ENCODE assay signal across 15 cellular contexts in the genomic region with DNA sequence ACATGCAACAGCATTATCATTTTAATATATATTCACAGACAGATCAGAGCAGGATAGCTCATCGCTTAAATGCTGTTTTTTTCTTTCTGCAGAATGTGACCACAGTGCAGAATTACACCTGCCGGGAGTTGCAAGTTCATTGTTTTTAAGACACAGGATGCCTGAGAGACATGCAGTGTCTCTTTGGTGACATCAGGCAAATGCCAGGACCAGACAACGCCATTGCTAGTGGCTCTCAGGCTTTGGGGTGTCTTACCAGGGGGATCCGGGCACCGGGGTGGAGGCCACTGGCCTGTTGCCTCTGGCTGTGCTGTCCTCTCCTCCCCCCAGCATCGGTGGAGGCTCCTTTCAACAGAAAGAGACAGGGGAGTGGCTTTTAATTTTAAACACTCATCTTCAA.
DNase-seq lines count a peak whose midpoint lies in the region; ATAC-seq and TF ChIP-seq lines count a peak whose summit lies in the region.
"Had no signal": no experiment of that assay in that cellular context is flagged by ENCODE, and none has a peak within 500 bp of the region (broad histone marks: within the 10 kb centered on the region; RNA-seq: fewer than 3 reads in every experiment).

No MANE protein-coding gene starts in this region.

- intact Hi-C loops in CD14-positive monocyte (cut with micrococcal nuclease) (no loop called here), sigmoid colon (cut with DNase I) (no loop called here)
- intact Hi-C loops in naive thymus-derived CD4-positive, alpha-beta T cell (cut with micrococcal nuclease) = no loop called here

- CTCF ChIA-PET in naive thymus-derived CD4-positive, alpha-beta T cell (lab: Charles Lee) = interaction anchor here (0.6 to 0.8 kb wide), 2 partner anchors 206 to 953 kb away, joined by 3 read pairs; no protein-coding TSS in a partner anchor

- H3K9me3 Mint-ChIP-seq in CD14-positive monocyte (peaks cover 0 to 4% (median 0%) of the 10 kb centered on the region in 7 donors), immature natural killer cell (no peaks in the 10 kb centered on the region)
- H3K9me3 Mint-ChIP-seq in naive thymus-derived CD4-positive, alpha-beta T cell = no peaks in the 10 kb centered on the region

- no peak for TF ChIP-seq POLR2A in sigmoid colon (IDR thresholded peaks at IDR 0.05)

- H3K36me3 Mint-ChIP-seq in CD14-positive monocyte (no peaks in the 10 kb centered on the region), immature natural killer cell (no peaks in the 10 kb centered on the region)
- no peaks in the 10 kb centered on the region for H3K36me3 Mint-ChIP-seq in naive thymus-derived CD4-positive, alpha-beta T cell
- H3K36me3 Mint-ChIP-seq: CD4-positive, alpha-beta memory T cell had no signal

- H3K9me3 ChIP-seq in naive thymus-derived CD4-positive, alpha-beta T cell (ENCODE audit: control insufficient read depth in 2 of 3, low read length in 3 of 3) = no peaks in the 10 kb centered on the region
- H3K9me3 ChIP-seq in sigmoid colon = no peaks in the 10 kb centered on the region
- H3K9me3 ChIP-seq: A549 had no signal

- H3K4me3 Mint-ChIP-seq in CD14-positive monocyte = no peak overlapping the region
- H3K4me3 Mint-ChIP-seq in naive thymus-derived CD4-positive, alpha-beta T cell = peak overlapping the region in 6 of 10 donors; percentile 14 to 63 (median 37)
- no peak overlapping the region for H3K4me3 Mint-ChIP-seq in immature natural killer cell
- H3K4me3 Mint-ChIP-seq: CD4-positive, alpha-beta memory T cell had no signal

- H3K27ac Mint-ChIP-seq in CD14-positive monocyte = no peak overlapping the region
- peak overlapping the region in 6 of 9 donors; percentile 53 to 88 (median 78) for H3K27ac Mint-ChIP-seq in naive thymus-derived CD4-positive, alpha-beta T cell
- no peak overlapping the region for H3K27ac Mint-ChIP-seq in immature natural killer cell
- H3K27ac Mint-ChIP-seq: CD4-positive, alpha-beta memory T cell had no signal

- H3K27me3 Mint-ChIP-seq in CD14-positive monocyte (ENCODE audit: low read depth in 3 of 3) = peaks cover 0 to 5% (median 3%) of the 10 kb centered on the region in 3 donors
- peaks cover 0 to 15% (median 0%) of the 10 kb centered on the region in 5 donors for H3K27me3 Mint-ChIP-seq in naive thymus-derived CD4-positive, alpha-beta T cell
- peaks cover 2 to 4% (median 4%) of the 10 kb centered on the region in 3 donors for H3K27me3 Mint-ChIP-seq in immature natural killer cell (ENCODE audit: low read depth in 3 of 3)
- H3K27me3 Mint-ChIP-seq: CD4-positive, alpha-beta memory T cell had no signal

- TF ChIP-seq CTCF in CD14-positive monocyte (IDR thresholded peaks at IDR 0.05) (no peak), sigmoid colon (IDR thresholded peaks at IDR 0.05) (no peak)

- DNase-seq in CD14-positive monocyte (ENCODE audit: low spot score) = peak; percentile 10
- DNase-seq in Jurkat, Clone E6-1 (ENCODE audit: low read depth, low spot score) = peak; percentile 45
- peak in 4 of 9 donors; percentile 3 to 33 (median 6) for DNase-seq in naive thymus-derived CD4-positive, alpha-beta T cell
- peak; percentile 25 for DNase-seq in sigmoid colon
- no peak for DNase-seq in immature natural killer cell
- DNase-seq: CD4-positive, alpha-beta memory T cell; DMS79; EL; GM23248 had no signal

- TF ChIP-seq EP300 in sigmoid colon (IDR thresholded peaks at IDR 0.05) = no peak

- H3K36me3 ChIP-seq in naive thymus-derived CD4-positive, alpha-beta T cell (ENCODE audit: control insufficient read depth in 2 of 3, insufficient read depth in 3 of 3, low read length in 3 of 3) = no peaks in the 10 kb centered on the region
- H3K36me3 ChIP-seq in sigmoid colon = no peaks in the 10 kb centered on the region

- POLR2A ChIA-PET in naive thymus-derived CD4-positive, alpha-beta T cell (lab: Charles Lee) = no interaction called here

- H3K27ac ChIP-seq in naive thymus-derived CD4-positive, alpha-beta T cell (ENCODE audit: low read depth, low read length) = no peak overlapping the region
- no peak overlapping the region for H3K27ac ChIP-seq in sigmoid colon
- H3K27ac ChIP-seq: A549, GM23248, HL-60 had no signal

- H3K27me3 ChIP-seq in naive thymus-derived CD4-positive, alpha-beta T cell (ENCODE audit: control insufficient read depth in 2 of 2, insufficient read depth in 2 of 2, low read length in 2 of 2) = no peaks in the 10 kb centered on the region
- peaks cover 0 to 7% (median 0%) of the 10 kb centered on the region in 3 donors for H3K27me3 ChIP-seq in sigmoid colon

- 60 to 75% methylated on average over 6 of the region's 6 CpGs for WGBS in sigmoid colon, 2 donors

- H3K4me1 ChIP-seq in naive thymus-derived CD4-positive, alpha-beta T cell (ENCODE audit: control insufficient read depth in 2 of 2, insufficient read depth in 2 of 2, low read length in 2 of 2) = no peaks in the 10 kb centered on the region
- no peaks in the 10 kb centered on the region for H3K4me1 ChIP-seq in sigmoid colon
- H3K4me1 ChIP-seq: A549 had no signal

- H3K4me1 Mint-ChIP-seq in CD14-positive monocyte = no peaks in the 10 kb centered on the region
- peaks cover 0 to 16% (median 9%) of the 10 kb centered on the region in 7 donors for H3K4me1 Mint-ChIP-seq in naive thymus-derived CD4-positive, alpha-beta T cell
- H3K4me1 Mint-ChIP-seq in immature natural killer cell = no peaks in the 10 kb centered on the region
- H3K4me1 Mint-ChIP-seq: CD4-positive, alpha-beta memory T cell had no signal

- no peak for ATAC-seq in naive thymus-derived CD4-positive, alpha-beta T cell
- ATAC-seq in GM21367 (IDR thresholded peaks at IDR 0.05; ENCODE audit: unreplicated experiment) (no peak), GM18511 (IDR thresholded peaks at IDR 0.05; ENCODE audit: unreplicated experiment) (no peak)
- ATAC-seq: A549, HCT116, K562 had no signal

- H3K4me3 ChIP-seq in Jurkat, Clone E6-1 (ENCODE audit: low read length) = peak overlapping the region; percentile 30
- no peak overlapping the region for H3K4me3 ChIP-seq in naive thymus-derived CD4-positive, alpha-beta T cell (ENCODE audit: low read length)
- H3K4me3 ChIP-seq in sigmoid colon = no peak overlapping the region
- H3K4me3 ChIP-seq: A549, GM23248, K562 had no signal

Comparison
In these comparisons a context has a peak if more than half of its experiments do, and no peak if none do; other contexts are left out.
1. DNase-seq: peak in CD14-positive monocyte (single experiment), Jurkat, Clone E6-1 (single experiment) and sigmoid colon (single experiment); none in immature natural killer cell (0 of 3).
2. H3K27ac Mint-ChIP-seq: peak in naive thymus-derived CD4-positive, alpha-beta T cell (6 of 9); none in CD14-positive monocyte (0 of 7) and immature natural killer cell (0 of 6).
3. H3K4me3 Mint-ChIP-seq: peak in naive thymus-derived CD4-positive, alpha-beta T cell (6 of 10); none in CD14-positive monocyte (0 of 2) and immature natural killer cell (0 of 5).